In the genomic region with DNA sequence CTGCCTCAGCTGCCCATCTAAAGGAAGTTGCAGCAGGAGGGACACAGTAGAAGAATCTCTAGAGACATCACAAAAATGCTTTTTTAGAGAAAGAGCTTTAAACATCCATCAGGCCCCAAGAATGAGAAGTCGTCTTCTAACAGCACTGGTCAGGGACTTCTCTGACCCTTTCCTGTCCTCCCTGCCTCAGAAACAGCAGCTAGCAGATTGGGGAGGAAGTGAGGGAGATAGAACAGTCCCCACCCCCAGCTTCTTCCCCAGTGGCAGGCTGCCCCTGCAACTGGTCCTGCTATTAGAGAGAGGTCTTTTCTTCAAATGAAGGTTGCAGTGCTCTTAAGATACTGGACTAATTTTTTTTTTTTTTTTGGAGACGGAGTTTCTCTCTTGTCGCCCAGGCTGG, we compare ENCODE assay signal across 15 cellular contexts. TPM values are rescaled to one million over a fixed set of nuclear protein-coding genes. Genes with fewer than 3 reads are reported as not detected.
A peak's percentile ranks its signal among the peaks of the same experiment; 100 is the strongest.
DNase-seq lines count a peak whose midpoint lies in the region; ATAC-seq, FAIRE-seq and TF ChIP-seq lines count a peak whose summit lies in the region.
"Had no signal": no experiment of that assay in that cellular context is flagged by ENCODE, and none has a peak within 500 bp of the region (broad histone marks: within the 10 kb centered on the region; RNA-seq: fewer than 3 reads in every experiment).

No MANE protein-coding gene starts in this region.

- no TSS peak for BruUV-seq in GM12878 (replicated peaks; lab: Mats Ljungman, UMichigan)

- no peak overlapping the region for H3K27ac ChIP-seq in GM12878 (ENCODE audit: control insufficient read depth, insufficient read depth)
- H3K27ac ChIP-seq: prostate gland, SK-N-MC had no signal

- no peak overlapping the region for H3K9ac ChIP-seq in GM12878 (ENCODE audit: control insufficient read depth, insufficient read depth, low read length)

- TF ChIP-seq POLR2A in GM12878 (IDR thresholded peaks at IDR 0.05; ENCODE audit: low read depth, low read length), result no peak

- H3K4me3 ChIP-seq in GM12878, result no peak overlapping the region
- H3K4me3 ChIP-seq: prostate gland, SK-N-MC had no signal

- RAD21 ChIA-PET in GM12878 (lab: Charles Lee; ENCODE audit: unreplicated experiment), result interaction anchor here (0.6 to 1.9 kb wide), 11 partner anchors 11 to 111 kb away, joined by 3 to 10 read pairs (median 3); a partner anchor contains a TSS

- TF ChIP-seq EP300 in GM12878 (IDR thresholded peaks at IDR 0.05; ENCODE audit: borderline replicate concordance in 1 of 2, control insufficient read depth in 1 of 2, low read depth in 2 of 2, low read length in 2 of 2), result no peak

- H3K9me3 ChIP-seq in GM12878 (replicated peaks; ENCODE audit: control insufficient read depth, insufficient read depth, low read length), result no peaks in the 10 kb centered on the region
- H3K9me3 ChIP-seq: BE2C, prostate gland had no signal

- H4K20me1 ChIP-seq in GM12878 (ENCODE audit: control insufficient read depth, insufficient read depth), result no peaks in the 10 kb centered on the region

- in situ Hi-C loops in GM12878 (cut with MboI), result no loop called here

- SMC1A ChIA-PET in GM12878 (lab: Charles Lee; ENCODE audit: uncharacterized antibody, unreplicated experiment), result interaction anchor here (0.6 to 2.8 kb wide), 12 partner anchors 9 to 401 kb away, joined by 3 to 21 read pairs (median 6); no protein-coding TSS in a partner anchor

- no peak for FAIRE-seq in GM12878 (lab: Jason Lieb, UNC)

- H3K4me1 ChIP-seq in GM12878 (ENCODE audit: control insufficient read depth, insufficient read depth, low read length), result peaks cover 10% of the 10 kb centered on the region
- H3K4me1 ChIP-seq: BE2C, prostate gland had no signal

- 78% methylated on average over 3 of the region's 3 CpGs for WGBS in GM12878 (ENCODE audit: insufficient coverage, insufficient replicate concordance, low lambda C conversion rate, missing lambda C conversion rate)

- DNase-seq in CD1c-positive myeloid dendritic cell (ENCODE audit: extremely low spot score) (peak; percentile 19), GM12878 (ENCODE audit: low read depth, low spot score) (no peak), midbrain (lab: John Stamatoyannopoulos, UW) (peak; percentile 35), ecto neural progenitor cell (ENCODE audit: low spot score) (no peak)
- DNase-seq: BE2C; hippocampal formation; left colon; NCI-H187 treated with DMSO at 0.1 percent for 48 hours; stimulated activated naive CD8-positive, alpha-beta T cell treated with anti-CD3 and anti-CD28 coated beads, Interleukin-15, amount 100 ng/mL, for 72 hours had no signal

- TF ChIP-seq RAD21 in GM12878 (IDR thresholded peaks at IDR 0.05; ENCODE audit: insufficient read depth, low read depth, low read length), result no peak

- TF ChIP-seq CTCF in GM12878 (IDR thresholded peaks at IDR 0.05 in 2 of 3, conservative IDR thresholded peaks at IDR 0.05 in 1 of 3; ENCODE audit: control insufficient read depth in 2 of 3, extremely low read depth in 1 of 3, insufficient read depth in 1 of 3, low read depth in 3 of 3, low read length in 3 of 3), result no peak

- POLR2A ChIA-PET in GM12878 (lab: Charles Lee), result interaction anchor here (0.6 to 1.8 kb wide), 5 partner anchors 29 to 56 kb away, joined by 3 to 5 read pairs (median 4); no protein-coding TSS in a partner anchor

- H3K36me3 ChIP-seq in GM12878 (ENCODE audit: control insufficient read depth in 2 of 2, insufficient read depth in 2 of 2, low read length in 1 of 2), result no peaks in the 10 kb centered on the region
- H3K36me3 ChIP-seq: BE2C, prostate gland had no signal

- H2AFZ ChIP-seq in GM12878 (ENCODE audit: control insufficient read depth, low read depth, low read length), result no peak overlapping the region

- no peaks in the 10 kb centered on the region for H3K27me3 ChIP-seq in GM12878 (replicated peaks in 1 of 2; ENCODE audit: control insufficient read depth in 2 of 2, insufficient read depth in 2 of 2, low read length in 1 of 2)
- H3K27me3 ChIP-seq: BE2C had no signal

- ATAC-seq in GM21529 (IDR thresholded peaks at IDR 0.05; ENCODE audit: unreplicated experiment) (peak; percentile 45), GM12878 (peak; percentile 76), GM21367 (IDR thresholded peaks at IDR 0.05; ENCODE audit: unreplicated experiment) (no peak), GM21447 (IDR thresholded peaks at IDR 0.05; ENCODE audit: unreplicated experiment) (no peak)
- ATAC-seq: natural killer cell treated with Interleukin-12 subunit alpha and Interleukin-12 subunit beta and Interleukin-15 and Interleukin-18, amount 100 ng/mL, for 72 hours; stimulated activated naive CD8-positive, alpha-beta T cell treated with anti-CD3 and anti-CD28 coated beads, Interleukin-15, amount 100 ng/mL, for 72 hours had no signal

- no peak overlapping the region for H3K4me2 ChIP-seq in GM12878 (ENCODE audit: control insufficient read depth, insufficient read depth)

- intact Hi-C loops in GM12878 (cut with micrococcal nuclease; ENCODE audit: unreplicated experiment), result no loop called here

- CTCF ChIA-PET in GM12878 (lab: Yijun Ruan, JAX), result interaction anchor here (0.7 to 4.0 kb wide), 5 partner anchors 10 to 108 kb away, joined by 3 to 20 read pairs (median 4); no protein-coding TSS in a partner anchor

- H3K79me2 ChIP-seq in GM12878 (ENCODE audit: control insufficient read depth, insufficient read depth, low read length), result peaks cover 15% of the 10 kb centered on the region

TF ChIP-seq in GM12878, 131 proteins besides CTCF, POLR2A, EP300 and RAD21:
- peak; percentile 55 for TF ChIP-seq SPI1 (IDR thresholded peaks at IDR 0.05; ENCODE audit: borderline replicate concordance, insufficient read depth, low read depth, low read length)
- TF ChIP-seq KDM1A (IDR thresholded peaks at IDR 0.05; ENCODE audit: borderline replicate concordance), result no peak
TF ChIP-seq in GM12878: peak in this region for 1.

RNA-seq across cellular contexts. Expression of a gene that starts 55.1 kb away (rescaled TPM):
- 284 and 339 TPM in 2 replicates for total RNA-seq in GM12878 (2013; cell fraction: nucleolus; rRNA removed)
- total RNA-seq in GM12878 (2014; rRNA removed) (26.2 and 37.3 TPM in 2 replicates), GM12878 (2014; rRNA removed; fragmentation: Illumina TruSeq; extraction: Trizol) (28.3 and 29.1 TPM in 2 replicates), GM12878 (2021) (26.8 and 28.4 TPM in 2 replicates)
- polyA plus RNA-seq in GM12878 (2011; ENCODE audit: low read depth), result 21.8 TPM
- polyA plus RNA-seq in GM12878 (2011; rRNA removed) (69.2 and 83.5 TPM in 2 replicates), GM12878 (2014; fragmentation: Illumina TruSeq; extraction: Trizol) (33.9 and 51.0 TPM in 2 replicates), GM12878 (2014; fragmentation: Nextera tagmentation; extraction: Ambion mirVana) (1 to 10 TPM; 6.7 to 9.9 TPM), GM12878 (2014; rRNA removed) (31.1 and 39.9 TPM in 2 replicates), GM12878 (2016; fragmentation: Nextera tagmentation; extraction: Ambion mirVana) (10 to 100 TPM; 12.0 to 14.8 TPM)
- 30.3 and 31.9 TPM in 2 replicates for polyA plus RNA-seq in GM12878 (2011; cell fraction: cytosol; rRNA removed)
- polyA plus RNA-seq in GM12878 (2011; cell fraction: nucleus; rRNA removed), result 137 and 139 TPM in 2 replicates
- 21.2 and 25.2 TPM in 2 replicates for polyA plus RNA-seq in GM12878 (2012)
- 55.1 and 82.7 TPM in 2 replicates for polyA minus RNA-seq in GM12878 (2011; rRNA and poly(A)+ RNA removed)
- polyA minus RNA-seq in GM12878 (2011; cell fraction: cytosol; rRNA and poly(A)+ RNA removed), result 17.4 and 24.4 TPM in 2 replicates
- polyA minus RNA-seq in GM12878 (2011; cell fraction: nucleus; rRNA and poly(A)+ RNA removed), result 46.2 and 60.8 TPM in 2 replicates

Comparison
In these comparisons a context has a peak if more than half of its experiments do, and no peak if none do; other contexts are left out.
1. DNase-seq: peak in CD1c-positive myeloid dendritic cell (single experiment) and midbrain (single experiment); none in GM12878 (single experiment) and ecto neural progenitor cell (single experiment).
2. ATAC-seq: peak in GM21529 (single experiment) and GM12878 (single experiment); none in GM21367 (single experiment) and GM21447 (single experiment).